ENCODE assay signal across 14 cellular contexts in genomic region chr5:142946547-142947426, GRCh38.
"Had no signal": no experiment of that assay in that cellular context is flagged by ENCODE, and none has a peak within 500 bp of the region (broad histone marks: within the 10 kb centered on the region; RNA-seq: fewer than 3 reads in every experiment).

No MANE protein-coding gene starts in this region.

- H3K27ac ChIP-seq: cardiac muscle cell, left lung, sigmoid colon, spleen, thyroid gland, WERI-Rb-1 had no signal

- H3K36me3 ChIP-seq: cardiac muscle cell, left lung, sigmoid colon, spleen, thyroid gland, WERI-Rb-1 had no signal

- H3K9me3 ChIP-seq: left lung, sigmoid colon, spleen, thyroid gland had no signal

- H3K4me3 ChIP-seq: cardiac muscle cell, left lung, sigmoid colon, spleen, thyroid gland had no signal

- H3K27me3 Mint-ChIP-seq: activated naive CD8-positive, alpha-beta T cell; naive B cell had no signal

- H3K27ac Mint-ChIP-seq: activated naive CD8-positive, alpha-beta T cell; activated T-helper 1 cell treated with anti-CD3 and anti-CD28 coated beads, Interleukin-12 subunit alpha, Interleukin-12 subunit beta, Interleukin-2, Interleukin-4 antibody, amounts not matched to agents 30 ng/mL and 10 ng/mL and 1 ng/mL, durations not matched to agents 14 hours and 24 hours and 36 hours; naive B cell had no signal

- H3K27me3 ChIP-seq: cardiac muscle cell, left lung, sigmoid colon, spleen, thyroid gland had no signal

- ATAC-seq: left lung had no signal

- H3K4me3 Mint-ChIP-seq: activated naive CD8-positive, alpha-beta T cell; activated T-helper 1 cell treated with anti-CD3 and anti-CD28 coated beads, Interleukin-12 subunit alpha, Interleukin-12 subunit beta, Interleukin-2, Interleukin-4 antibody, amounts not matched to agents 30 ng/mL and 10 ng/mL and 1 ng/mL, durations not matched to agents 14 hours and 24 hours and 36 hours; naive B cell had no signal

- H3K36me3 Mint-ChIP-seq: naive B cell had no signal

- DNase-seq: activated CD4-positive, alpha-beta T cell treated with anti-CD3 and anti-CD28 coated beads for 1 hour; activated CD4-positive, alpha-beta T cell treated with anti-CD3 and anti-CD28 coated beads, Interleukin-2, amount 50 U/mL, for 48 hours; activated gamma-delta T cell treated with Interleukin-2 at 50 U/mL for 16 hours; amniotic stem cell; left lung; naive B cell; sigmoid colon; spleen; stimulated activated naive CD4-positive, alpha-beta T cell; thyroid gland; WERI-Rb-1 had no signal
